8 cellular contexts compared by ENCODE assay signal in genomic region chr5:136249678-136250266, GRCh38. TPM values are rescaled to one million over a fixed set of nuclear protein-coding genes. Genes with fewer than 3 reads are reported as not detected.
DNase-seq lines count a peak whose midpoint lies in the region; ATAC-seq and TF ChIP-seq lines count a peak whose summit lies in the region.

No MANE protein-coding gene starts in this region.

- no TSS peak for BruUV-seq in A673 (replicated peaks; lab: Mats Ljungman, UMichigan)

- H3K9ac ChIP-seq in neural cell (ENCODE audit: low read length), result no peak overlapping the region

- H3K4me3 ChIP-seq in A673 (ENCODE audit: low read depth, low read length, poor library complexity, severe bottlenecking) (no peak overlapping the region), MG63 (no peak overlapping the region), SJSA1 (no peak overlapping the region), neural cell (ENCODE audit: low read length) (no peak overlapping the region)

- no peaks in the 10 kb centered on the region for H4K20me1 ChIP-seq in neural cell (ENCODE audit: insufficient read depth)

- TF ChIP-seq EP300 in neural cell (conservative IDR thresholded peaks at IDR 0.05; ENCODE audit: poor library complexity, severe bottlenecking), result no peak

- H3K4me2 ChIP-seq in neural cell (ENCODE audit: low read length), result no peak overlapping the region

- no peaks in the 10 kb centered on the region for H3F3A ChIP-seq in neural cell (ENCODE audit: insufficient read depth, low read length, poor library complexity, severe bottlenecking)

- CTCF ChIA-PET in A673 (lab: Charles Lee) (interaction anchor here (0.6 to 1.5 kb wide), 3 partner anchors 197 to 520 kb away, joined by 3 to 7 read pairs (median 7); no protein-coding TSS in a partner anchor), GM10248 (lab: Yijun Ruan, JAX) (interaction anchor here (0.7 to 3.5 kb wide), 21 partner anchors 9 to 1244 kb away, joined by 3 to 32 read pairs (median 5); partner anchors contain the start of gene TRPC7)

- peak; percentile 69 for ATAC-seq in esophagus mucosa
- ATAC-seq in HG03460 (IDR thresholded peaks at IDR 0.05; ENCODE audit: unreplicated experiment), result no peak
- ATAC-seq in activated naive CD4-positive, alpha-beta T cell treated with anti-CD3 and anti-CD28 coated beads, Interleukin-2, amount 50 U/mL, for 72 hours, result no peak

- H3K4me1 ChIP-seq in A673 (ENCODE audit: insufficient read depth, low read length, poor library complexity, severe bottlenecking), result no peaks in the 10 kb centered on the region
- H3K4me1 ChIP-seq in SJSA1 (replicated peaks), result no peaks in the 10 kb centered on the region

- peak; percentile 95 for TF ChIP-seq RAD21 in neural cell (conservative IDR thresholded peaks at IDR 0.05)

- no peaks in the 10 kb centered on the region for H3K9me2 ChIP-seq in neural cell (ENCODE audit: insufficient read depth, low read length)

- intact Hi-C loops in A673 (cut with micrococcal nuclease; ENCODE audit: unreplicated experiment), result loop anchor here (1.0 to 5.0 kb wide), 3 partner anchors 176 to 521 kb away; no protein-coding TSS in a partner anchor

- H3K27ac Mint-ChIP-seq in activated naive CD4-positive, alpha-beta T cell treated with anti-CD3 and anti-CD28 coated beads, Interleukin-2, amount 50 U/mL, for 72 hours, result no peak overlapping the region

- DNase-seq in A673 (ENCODE audit: low spot score) (peak; percentile 70), GM10248 (ENCODE audit: extremely low spot score) (peak; percentile 28), MG63 (peak; percentile 66), SJSA1 (ENCODE audit: low read depth in 1 of 2, low spot score in 2 of 2) (peak; percentile 50 to 62)
- no peak for DNase-seq in activated naive CD4-positive, alpha-beta T cell treated with anti-CD3 and anti-CD28 coated beads, Interleukin-2, amount 50 U/mL, for 72 hours (ENCODE audit: low spot score in 2 of 2)

- H3K27me3 ChIP-seq in A673 (replicated peaks; ENCODE audit: insufficient read depth, low read depth, low read length, poor library complexity) (peaks cover 69% of the 10 kb centered on the region), MG63 (peaks cover 9% of the 10 kb centered on the region; the same call in 1 of the 2 replicates), SJSA1 (replicated peaks) (peaks cover 44% of the 10 kb centered on the region), neural cell (ENCODE audit: insufficient read depth, low read depth, low read length) (no peaks in the 10 kb centered on the region)

- H3K9me3 Mint-ChIP-seq in activated naive CD4-positive, alpha-beta T cell treated with anti-CD3 and anti-CD28 coated beads, Interleukin-2, amount 50 U/mL, for 72 hours, result no peaks in the 10 kb centered on the region

- no peaks in the 10 kb centered on the region for H3K79me2 ChIP-seq in neural cell (replicated peaks; ENCODE audit: insufficient read depth, low read length)

- H3K36me3 Mint-ChIP-seq in activated naive CD4-positive, alpha-beta T cell treated with anti-CD3 and anti-CD28 coated beads, Interleukin-2, amount 50 U/mL, for 72 hours, result no peaks in the 10 kb centered on the region

- POLR2A ChIA-PET in A673 (lab: Charles Lee; ENCODE audit: low non-redundant PET) (no interaction called here), GM10248 (lab: Yijun Ruan, JAX) (no interaction called here)

- H3K9me3 ChIP-seq in A673 (ENCODE audit: low read depth, low read length, poor library complexity, severe bottlenecking) (no peaks in the 10 kb centered on the region), MG63 (no peaks in the 10 kb centered on the region), SJSA1 (replicated peaks) (no peaks in the 10 kb centered on the region), neural cell (ENCODE audit: low read length) (no peaks in the 10 kb centered on the region)

- H3K36me3 ChIP-seq in A673 (ENCODE audit: insufficient read depth, low read length, poor library complexity, severe bottlenecking), result no peaks in the 10 kb centered on the region
- no peaks in the 10 kb centered on the region for H3K36me3 ChIP-seq in MG63
- no peaks in the 10 kb centered on the region for H3K36me3 ChIP-seq in SJSA1
- H3K36me3 ChIP-seq in neural cell (ENCODE audit: insufficient read depth, low read length), result no peaks in the 10 kb centered on the region

- TF ChIP-seq CTCF in A673 (conservative IDR thresholded peaks at IDR 0.05; ENCODE audit: low read depth, low read length) (peak; percentile 95), GM10248 (IDR thresholded peaks at IDR 0.05; ENCODE audit: control extremely low read depth, extremely low read depth, low read depth, missing control alignments) (peak; percentile 81), neural cell (IDR thresholded peaks at IDR 0.05; ENCODE audit: poor library complexity, severe bottlenecking) (peak; percentile 92)

- H3K27ac ChIP-seq in A673 (ENCODE audit: low read depth, low read length, poor library complexity, severe bottlenecking) (no peak overlapping the region), SJSA1 (no peak overlapping the region), neural cell (ENCODE audit: low read length) (no peak overlapping the region)

- no peak overlapping the region for H2AFZ ChIP-seq in neural cell (ENCODE audit: low read depth, low read length)

TF ChIP-seq in neural cell, 6 proteins besides CTCF, POLR2A, EP300 and RAD21:
- TF ChIP-seq SMC3 (conservative IDR thresholded peaks at IDR 0.05; ENCODE audit: poor library complexity) (peak; percentile 95), EZH2 (IDR thresholded peaks at IDR 0.05; ENCODE audit: borderline replicate concordance, insufficient read depth, low read length, poor library complexity, severe bottlenecking) (no peak)

RNA-seq across cellular contexts. Expression of gene SMIM32, which starts 56.8 kb away (rescaled TPM):
- total RNA-seq in A673 (2021) (not detected in 2 replicates), esophagus mucosa (not detected)
- total RNA-seq in MG63 (2014; rRNA removed; shearing (Covaris generic); ENCODE audit: low replicate concordance), result 0.26 TPM in 1 of 2 replicates, not detected in the other
- total RNA-seq in SJSA1 (2014; rRNA removed; shearing (Covaris generic)), result not detected in 2 replicates
- polyA plus RNA-seq in neural cell, result 3.6 and 4.9 TPM in 2 replicates
- 1.9 and 3.7 TPM in 2 replicates for polyA minus RNA-seq in neural cell
- not detected for total RNA-seq in activated naive CD4-positive, alpha-beta T cell treated with anti-CD3 and anti-CD28 coated beads, Interleukin-2, amount 50 U/mL, for 72 hours

Comparison
In these comparisons a context has a peak if more than half of its experiments do, and no peak if none do; other contexts are left out.
1. DNase-seq: peak in A673 (single experiment), GM10248 (single experiment), MG63 (single experiment) and SJSA1 (2 of 2); none in activated naive CD4-positive, alpha-beta T cell treated with anti-CD3 and anti-CD28 coated beads, Interleukin-2, amount 50 U/mL, for 72 hours (0 of 2).
2. Peak in every context shown above with its lines, with median percentiles within 50 percentile points of each other: CTCF ChIP-seq.